In the genomic region with DNA sequence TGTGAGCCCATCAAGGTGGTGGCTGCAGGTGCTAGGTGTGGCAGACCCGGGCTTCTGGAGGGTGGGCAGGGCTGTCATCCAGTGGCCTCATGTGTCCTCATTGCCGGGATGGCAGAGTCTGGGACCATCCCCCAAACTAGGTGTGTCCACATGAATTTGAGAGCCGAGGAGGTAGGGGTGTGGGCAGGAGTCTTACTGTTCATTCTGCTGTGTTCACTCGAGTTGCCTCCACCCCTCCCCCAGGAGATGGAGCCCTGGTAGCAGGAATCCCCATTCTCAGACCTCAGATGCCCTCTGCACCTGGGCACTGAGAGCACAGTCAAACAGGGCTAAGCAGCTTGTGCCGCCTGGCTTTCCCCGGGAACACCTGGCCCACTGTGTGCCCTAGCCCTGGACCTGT, we compare ENCODE assay signal across 28 cellular contexts. TPM values are rescaled to one million over a fixed set of nuclear protein-coding genes. Genes with fewer than 3 reads are reported as not detected.
DNase-seq lines count a peak whose midpoint lies in the region; ATAC-seq and TF ChIP-seq lines count a peak whose summit lies in the region.
"Had no signal": no experiment of that assay in that cellular context is flagged by ENCODE, and none has a peak within 500 bp of the region (broad histone marks: within the 10 kb centered on the region; RNA-seq: fewer than 3 reads in every experiment).

No MANE protein-coding gene starts in this region.

- no peak overlapping the region for H3K4me2 ChIP-seq in SK-N-SH

- no peak overlapping the region for H2AFZ ChIP-seq in SK-N-SH (ENCODE audit: low read depth)

- peaks cover 7% of the 10 kb centered on the region for H3F3A ChIP-seq in SK-N-SH (replicated peaks; ENCODE audit: insufficient read depth)

- no peaks in the 10 kb centered on the region for H3K27me3 Mint-ChIP-seq in central memory CD8-positive, alpha-beta T cell
- H3K27me3 Mint-ChIP-seq: activated naive CD8-positive, alpha-beta T cell treated with anti-CD3 and anti-CD28 coated beads, Interleukin-2, amount 50 U/mL, for 24 hours; CD8-positive, alpha-beta memory T cell; natural killer cell treated with Interleukin-12 subunit alpha and Interleukin-12 subunit beta and Interleukin-15 and Interleukin-18, amount 100 ng/mL, for 72 hours had no signal

- H3K9me3 ChIP-seq in SK-N-SH (no peaks in the 10 kb centered on the region), heart left ventricle (no peaks in the 10 kb centered on the region)
- H3K9me3 ChIP-seq: BE2C, colonic mucosa, Peyer's patch, testis had no signal

- intact Hi-C loops in heart left ventricle (cut with DNase I), result no loop called here

- no peak for TF ChIP-seq RAD21 in SK-N-SH (IDR thresholded peaks at IDR 0.05; ENCODE audit: low read length)

- H3K9me2 ChIP-seq in SK-N-SH, result no peaks in the 10 kb centered on the region

- H3K27me3 ChIP-seq in SK-N-SH (ENCODE audit: insufficient read depth) (no peaks in the 10 kb centered on the region), heart left ventricle (no peaks in the 10 kb centered on the region)
- H3K27me3 ChIP-seq: BE2C, cardiac muscle cell, colonic mucosa, Peyer's patch, testis had no signal

- DNase-seq in SK-N-SH (peak; percentile 32), NCI-H2196 treated with DMSO at 0.1 percent for 48 hours (lab: John Stamatoyannopoulos, UW; ENCODE audit: unreplicated experiment) (peak; percentile 7), MV-4-11 (lab: John Stamatoyannopoulos, UW) (no peak), heart left ventricle (no peak)
- no peak for DNase-seq in central memory CD8-positive, alpha-beta T cell (ENCODE audit: low spot score in 2 of 2)
- DNase-seq: activated CD4-positive, alpha-beta T cell treated with anti-CD3 and anti-CD28 coated beads, Interleukin-2, amount 50 U/mL, for 4 hours; activated naive CD4-positive, alpha-beta T cell; activated naive CD8-positive, alpha-beta T cell treated with anti-CD3 and anti-CD28 coated beads, Interleukin-2, amount 50 U/mL, for 24 hours; activated T-cell treated with anti-CD3 and anti-CD28 coated beads, Interleukin-2, amount 50 U/mL, for 48 hours; BE2C; CD8-positive, alpha-beta memory T cell; colonic mucosa; DMS 273 treated with DMSO at 0.1 percent for 48 hours; effector CD8-positive, alpha-beta T cell; HCEC 1CT; hippocampal formation; Kasumi-1; mammary epithelial cell; NCI-H1694; NCI-H526 treated with DMSO at 0.1 percent for 48 hours; Peyer's patch; stimulated activated naive CD4-positive, alpha-beta T cell treated with Interleukin-2 at 50 U/mL for 16 hours; testis had no signal

- H3K79me2 ChIP-seq in SK-N-SH (ENCODE audit: insufficient read depth), result peaks cover 20% of the 10 kb centered on the region; the same call in 1 of the 2 replicates

- H3K4me1 Mint-ChIP-seq in central memory CD8-positive, alpha-beta T cell, result no peaks in the 10 kb centered on the region
- H3K4me1 Mint-ChIP-seq: activated naive CD8-positive, alpha-beta T cell treated with anti-CD3 and anti-CD28 coated beads, Interleukin-2, amount 50 U/mL, for 24 hours; CD8-positive, alpha-beta memory T cell had no signal

- peaks cover 21 to 77% of the 10 kb centered on the region in 2 experiments for H3K36me3 ChIP-seq in SK-N-SH (replicated peaks in 1 of 2; ENCODE audit: control insufficient read depth in 1 of 2, insufficient read depth in 2 of 2, low read length in 1 of 2)
- H3K36me3 ChIP-seq in heart left ventricle, result peaks cover 0 to 90% (median 84%) of the 10 kb centered on the region in 9 donors

- TF ChIP-seq POLR2A in GM18505 (IDR thresholded peaks at IDR 0.05; ENCODE audit: borderline replicate concordance, extremely low read depth, insufficient read depth, insufficient read length) (no peak), heart left ventricle (IDR thresholded peaks at IDR 0.05) (no peak)

- CTCF ChIA-PET in SK-N-SH (lab: Yijun Ruan, JAX), result no interaction called here

- peaks cover 20% of the 10 kb centered on the region for H3K36me3 Mint-ChIP-seq in central memory CD8-positive, alpha-beta T cell (ENCODE audit: insufficient read depth)
- H3K36me3 Mint-ChIP-seq: natural killer cell treated with Interleukin-12 subunit alpha and Interleukin-12 subunit beta and Interleukin-15 and Interleukin-18, amount 100 ng/mL, for 72 hours had no signal

- H3K4me3 Mint-ChIP-seq in central memory CD8-positive, alpha-beta T cell, result no peak overlapping the region
- H3K4me3 Mint-ChIP-seq: activated naive CD8-positive, alpha-beta T cell treated with anti-CD3 and anti-CD28 coated beads, Interleukin-2, amount 50 U/mL, for 24 hours; CD8-positive, alpha-beta memory T cell; natural killer cell treated with Interleukin-12 subunit alpha and Interleukin-12 subunit beta and Interleukin-15 and Interleukin-18, amount 100 ng/mL, for 72 hours had no signal

- POLR2A ChIA-PET in SK-N-SH (lab: Yijun Ruan, JAX), result no interaction called here

- 85% methylated on average over 4 of the region's 6 CpGs for WGBS in SK-N-SH (ENCODE audit: low lambda C conversion rate)
- 80 to 88% (median 85%) methylated on average over 6 of the region's 6 CpGs for WGBS in heart left ventricle, 4 donors

- H3K4me1 ChIP-seq in SK-N-SH (ENCODE audit: control insufficient read depth in 1 of 2, insufficient read depth in 2 of 2, low read depth in 1 of 2, low read length in 1 of 2) (peaks cover 0 to 17% of the 10 kb centered on the region in 2 experiments; a peak in 2 of 4 replicates), heart left ventricle (peaks cover 0 to 23% (median 11%) of the 10 kb centered on the region in 12 donors)
- H3K4me1 ChIP-seq: colonic mucosa had no signal

- peaks cover 6% of the 10 kb centered on the region; the same call in 1 of the 2 replicates for H4K20me1 ChIP-seq in SK-N-SH (ENCODE audit: insufficient read depth)

- H3K27ac Mint-ChIP-seq in central memory CD8-positive, alpha-beta T cell (ENCODE audit: low read depth), result peak overlapping the region; percentile 59
- H3K27ac Mint-ChIP-seq: activated naive CD8-positive, alpha-beta T cell treated with anti-CD3 and anti-CD28 coated beads, Interleukin-2, amount 50 U/mL, for 24 hours; natural killer cell treated with Interleukin-12 subunit alpha and Interleukin-12 subunit beta and Interleukin-15 and Interleukin-18, amount 100 ng/mL, for 72 hours had no signal

- H3K27ac ChIP-seq in SK-N-SH (ENCODE audit: low read depth in 2 of 2, low read length in 1 of 2) (no peak overlapping the region), heart left ventricle (no peak overlapping the region)
- H3K27ac ChIP-seq: cardiac muscle cell, colonic mucosa, epithelial cell of prostate, Peyer's patch, testis had no signal

- TF ChIP-seq CTCF in SK-N-SH (IDR thresholded peaks at IDR 0.05) (no peak), heart left ventricle (IDR thresholded peaks at IDR 0.05) (no peak)

- TF ChIP-seq EP300 in SK-N-SH (IDR thresholded peaks at IDR 0.05; ENCODE audit: borderline replicate concordance in 1 of 2, low read depth in 1 of 2, low read length in 1 of 2), result no peak

- H3K9me3 Mint-ChIP-seq in central memory CD8-positive, alpha-beta T cell, result no peaks in the 10 kb centered on the region
- H3K9me3 Mint-ChIP-seq: activated naive CD8-positive, alpha-beta T cell treated with anti-CD3 and anti-CD28 coated beads, Interleukin-2, amount 50 U/mL, for 24 hours; CD8-positive, alpha-beta memory T cell; natural killer cell treated with Interleukin-12 subunit alpha and Interleukin-12 subunit beta and Interleukin-15 and Interleukin-18, amount 100 ng/mL, for 72 hours had no signal

- no peak overlapping the region for H3K4me3 ChIP-seq in SK-N-SH (ENCODE audit: low read depth in 2 of 2, low read length in 1 of 2)
- H3K4me3 ChIP-seq in heart left ventricle, result no peak overlapping the region
- H3K4me3 ChIP-seq: cardiac muscle cell, colonic mucosa, Peyer's patch, testis had no signal

- no peak overlapping the region for H3K9ac ChIP-seq in SK-N-SH

- ATAC-seq in SK-N-SH treated with all-trans-retinoic acid at 6 μM for 48 hours (no peak), GM18505 (IDR thresholded peaks at IDR 0.05; ENCODE audit: unreplicated experiment) (no peak), heart left ventricle (no peak)
- ATAC-seq in central memory CD8-positive, alpha-beta T cell (replicated peaks; ENCODE audit: extremely low read depth, poor library complexity, severe bottlenecking), result no peak
- ATAC-seq: activated naive CD8-positive, alpha-beta T cell treated with anti-CD3 and anti-CD28 coated beads, Interleukin-2, amount 50 U/mL, for 24 hours; natural killer cell treated with Interleukin-12 subunit alpha and Interleukin-12 subunit beta and Interleukin-15 and Interleukin-18, amount 100 ng/mL, for 72 hours had no signal

TF ChIP-seq in SK-N-SH, 30 proteins besides CTCF, POLR2A, EP300 and RAD21 (continues in another document):
- TF ChIP-seq NFIC (IDR thresholded peaks at IDR 0.05; ENCODE audit: borderline replicate concordance), result no peak

TF ChIP-seq in SK-N-SH treated with all-trans-retinoic acid at 6 μM for 48 hours, 23 proteins besides CTCF, POLR2A, EP300 and RAD21 (continues in another document):
- TF ChIP-seq, protein P1, sequence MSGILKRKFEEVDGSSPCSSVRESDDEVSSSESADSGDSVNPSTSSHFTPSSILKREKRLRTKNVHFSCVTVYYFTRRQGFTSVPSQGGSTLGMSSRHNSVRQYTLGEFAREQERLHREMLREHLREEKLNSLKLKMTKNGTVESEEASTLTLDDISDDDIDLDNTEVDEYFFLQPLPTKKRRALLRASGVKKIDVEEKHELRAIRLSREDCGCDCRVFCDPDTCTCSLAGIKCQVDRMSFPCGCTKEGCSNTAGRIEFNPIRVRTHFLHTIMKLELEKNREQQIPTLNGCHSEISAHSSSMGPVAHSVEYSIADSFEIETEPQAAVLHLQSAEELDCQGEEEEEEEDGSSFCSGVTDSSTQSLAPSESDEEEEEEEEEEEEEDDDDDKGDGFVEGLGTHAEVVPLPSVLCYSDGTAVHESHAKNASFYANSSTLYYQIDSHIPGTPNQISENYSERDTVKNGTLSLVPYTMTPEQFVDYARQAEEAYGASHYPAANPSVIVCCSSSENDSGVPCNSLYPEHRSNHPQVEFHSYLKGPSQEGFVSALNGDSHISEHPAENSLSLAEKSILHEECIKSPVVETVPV (CRISPR knock-in tag; IDR thresholded peaks at IDR 0.05), result no peak
- no peak for TF ChIP-seq TOX (CRISPR knock-in tag; IDR thresholded peaks at IDR 0.05; ENCODE audit: borderline replicate concordance)
- no peak for TF ChIP-seq OSR1 (CRISPR knock-in tag; IDR thresholded peaks at IDR 0.05)

RNA-seq across cellular contexts. Expression of a gene that starts 22.4 kb away (rescaled TPM):
- polyA plus RNA-seq in SK-N-SH (2012; rRNA removed), result 32.4 and 39.8 TPM in 2 replicates
- 19.9 and 25.5 TPM in 2 replicates for polyA plus RNA-seq in SK-N-SH (2012; cell fraction: cytosol; rRNA removed)
- 97.8 and 104 TPM in 2 replicates for polyA plus RNA-seq in SK-N-SH (2012; cell fraction: nucleus; rRNA removed)
- total RNA-seq in heart left ventricle, result 10 to 100 TPM; 19.2 to 31.4 (median 25.0) TPM
- polyA plus RNA-seq in heart left ventricle, result 10 to 100 TPM; 22.4 to 22.8 TPM

Comparison
In these comparisons a context has a peak if more than half of its experiments do, and no peak if none do; other contexts are left out.
1. DNase-seq: peak in SK-N-SH (single experiment) and NCI-H2196 treated with DMSO at 0.1 percent for 48 hours (single experiment); none in central memory CD8-positive, alpha-beta T cell (0 of 2), MV-4-11 (single experiment) and heart left ventricle (0 of 5).